1 cellular context compared by ENCODE assay signal in genomic region chr9:113650207-113651131, GRCh38.
TF ChIP-seq lines count a peak whose summit lies in the region.

No MANE protein-coding gene starts in this region.

TF ChIP-seq in HepG2, 621 proteins besides CTCF, POLR2A, EP300 and RAD21 (continued from another document and continues in another):
- TF ChIP-seq, protein P1, sequence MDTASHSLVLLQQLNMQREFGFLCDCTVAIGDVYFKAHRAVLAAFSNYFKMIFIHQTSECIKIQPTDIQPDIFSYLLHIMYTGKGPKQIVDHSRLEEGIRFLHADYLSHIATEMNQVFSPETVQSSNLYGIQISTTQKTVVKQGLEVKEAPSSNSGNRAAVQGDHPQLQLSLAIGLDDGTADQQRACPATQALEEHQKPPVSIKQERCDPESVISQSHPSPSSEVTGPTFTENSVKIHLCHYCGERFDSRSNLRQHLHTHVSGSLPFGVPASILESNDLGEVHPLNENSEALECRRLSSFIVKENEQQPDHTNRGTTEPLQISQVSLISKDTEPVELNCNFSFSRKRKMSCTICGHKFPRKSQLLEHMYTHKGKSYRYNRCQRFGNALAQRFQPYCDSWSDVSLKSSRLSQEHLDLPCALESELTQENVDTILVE (CRISPR knock-in tag; IDR thresholded peaks at IDR 0.05) = peak; percentile 75
- TF ChIP-seq PRPF4 (IDR thresholded peaks at IDR 0.05; ENCODE audit: low read depth, low read length, poor library complexity, severe bottlenecking) (no peak), AHR (CRISPR knock-in tag; IDR thresholded peaks at IDR 0.05) (no peak), RBAK (CRISPR knock-in tag; IDR thresholded peaks at IDR 0.05) (no peak), TBP (CRISPR knock-in tag; IDR thresholded peaks at IDR 0.05) (no peak), ZFX (CRISPR knock-in tag; IDR thresholded peaks at IDR 0.05; ENCODE audit: low read depth) (peak; percentile 83), SALL2 (CRISPR knock-in tag; IDR thresholded peaks at IDR 0.05) (peak; percentile 72; the same call in 1 of the 2 replicates), NFE2L2 (IDR thresholded peaks at IDR 0.05; ENCODE audit: low read length) (no peak), TCF7 (IDR thresholded peaks at IDR 0.05; ENCODE audit: low read depth) (no peak), NCOR1 (IDR thresholded peaks at IDR 0.05; ENCODE audit: borderline replicate concordance, low read length) (no peak), NR2F2 (IDR thresholded peaks at IDR 0.05; ENCODE audit: borderline replicate concordance, low read depth) (no peak), SMAD3 (CRISPR knock-in tag; IDR thresholded peaks at IDR 0.05) (peak; percentile 78), CREB3 (CRISPR knock-in tag; IDR thresholded peaks at IDR 0.05) (0 out of 2 replicates have a peak, but pooled peaks have one; percentile 59), ZNF652 (CRISPR knock-in tag; IDR thresholded peaks at IDR 0.05; ENCODE audit: borderline replicate concordance, low read depth) (no peak), PCBP2 (optimal IDR thresholded peaks at IDR 0.05; ENCODE audit: low read depth, low read length, poor library complexity, severe bottlenecking) (no peak), ZSCAN21 (CRISPR knock-in tag; IDR thresholded peaks at IDR 0.05; ENCODE audit: borderline replicate concordance) (no peak), CBFB (CRISPR knock-in tag; IDR thresholded peaks at IDR 0.05) (peak; percentile 37; the same call in 1 of the 2 replicates), JUND (CRISPR knock-in tag; IDR thresholded peaks at IDR 0.05) (peak; percentile 79), ZNF326 (CRISPR knock-in tag; IDR thresholded peaks at IDR 0.05; ENCODE audit: borderline replicate concordance) (no peak), PAWR (CRISPR knock-in tag; IDR thresholded peaks at IDR 0.05; ENCODE audit: borderline replicate concordance) (no peak), TAF15 (IDR thresholded peaks at IDR 0.05; ENCODE audit: low read depth, low read length, poor library complexity, severe bottlenecking) (no peak), ZNF335 (CRISPR knock-in tag; IDR thresholded peaks at IDR 0.05) (peak; percentile 99), ZNF678 (CRISPR knock-in tag; IDR thresholded peaks at IDR 0.05) (no peak), HDAC1 (CRISPR knock-in tag; IDR thresholded peaks at IDR 0.05) (peak; percentile 93), NFE2 (CRISPR knock-in tag; IDR thresholded peaks at IDR 0.05) (no peak), SOX5 (CRISPR knock-in tag; IDR thresholded peaks at IDR 0.05; ENCODE audit: borderline replicate concordance) (peak; percentile 81), CSRNP2 (CRISPR knock-in tag; conservative IDR thresholded peaks at IDR 0.05; ENCODE audit: low read depth) (no peak), SRSF4 (IDR thresholded peaks at IDR 0.05; ENCODE audit: low read depth, low read length, poor library complexity, severe bottlenecking) (no peak), ZNF501 (CRISPR knock-in tag; IDR thresholded peaks at IDR 0.05) (peak; percentile 79), ZNF18 (CRISPR knock-in tag; IDR thresholded peaks at IDR 0.05; ENCODE audit: insufficient replicate concordance) (no peak), NONO (IDR thresholded peaks at IDR 0.05) (no peak), NONO (CRISPR knock-in tag; conservative IDR thresholded peaks at IDR 0.05) (0 out of 2 replicates have a peak, but pooled peaks have one; percentile 47), ZNF790 (CRISPR knock-in tag; IDR thresholded peaks at IDR 0.05; ENCODE audit: borderline replicate concordance) (no peak), U2AF1 (optimal IDR thresholded peaks at IDR 0.05; ENCODE audit: low read depth, low read length) (no peak), ZNF256 (CRISPR knock-in tag; conservative IDR thresholded peaks at IDR 0.05) (no peak), ZNF75D (CRISPR knock-in tag; IDR thresholded peaks at IDR 0.05; ENCODE audit: borderline replicate concordance) (no peak), ZNF431 (CRISPR knock-in tag; IDR thresholded peaks at IDR 0.05; ENCODE audit: borderline replicate concordance, low read depth) (peak; percentile 89), U2AF2 (IDR thresholded peaks at IDR 0.05; ENCODE audit: low read depth, low read length) (no peak), ZBTB14 (CRISPR knock-in tag; IDR thresholded peaks at IDR 0.05) (no peak), ZNF136 (CRISPR knock-in tag; IDR thresholded peaks at IDR 0.05; ENCODE audit: low read depth) (no peak), MIXL1 (CRISPR knock-in tag; IDR thresholded peaks at IDR 0.05) (0 out of 2 replicates have a peak, but pooled peaks have one; percentile 16), HNRNPH1 (optimal IDR thresholded peaks at IDR 0.05; ENCODE audit: low read depth, low read length) (no peak), EHMT2 (IDR thresholded peaks at IDR 0.05; ENCODE audit: borderline replicate concordance, low read depth, low read length) (peak; percentile 68; the same call in 1 of the 2 replicates), KAT7 (CRISPR knock-in tag; IDR thresholded peaks at IDR 0.05; ENCODE audit: borderline replicate concordance) (no peak), ZFP41 (CRISPR knock-in tag; IDR thresholded peaks at IDR 0.05; ENCODE audit: borderline replicate concordance) (0 out of 2 replicates have a peak, but pooled peaks have one; percentile 36), ZNF564 (CRISPR knock-in tag; IDR thresholded peaks at IDR 0.05) (0 out of 2 replicates have a peak, but pooled peaks have one; percentile 73), ZBTB21 (CRISPR knock-in tag; IDR thresholded peaks at IDR 0.05) (no peak), ZSCAN30 (CRISPR knock-in tag; IDR thresholded peaks at IDR 0.05) (no peak), FOXM1 (CRISPR knock-in tag; IDR thresholded peaks at IDR 0.05) (0 out of 2 replicates have a peak, but pooled peaks have one; percentile 28), ZNF879 (CRISPR knock-in tag; IDR thresholded peaks at IDR 0.05) (no peak), SKI (IDR thresholded peaks at IDR 0.05; ENCODE audit: partially characterized antibody) (peak; percentile 53), ZNF232 (CRISPR knock-in tag; IDR thresholded peaks at IDR 0.05; ENCODE audit: borderline replicate concordance) (peak; percentile 63; the same call in 1 of the 2 replicates), TBL1XR1 (IDR thresholded peaks at IDR 0.05; ENCODE audit: borderline replicate concordance, low read length, partially characterized antibody) (no peak), GTF2F1 (IDR thresholded peaks at IDR 0.05; ENCODE audit: low read length) (no peak), AGO1 (IDR thresholded peaks at IDR 0.05; ENCODE audit: low read depth, low read length, poor library complexity, severe bottlenecking) (no peak), ZNF737 (CRISPR knock-in tag; IDR thresholded peaks at IDR 0.05; ENCODE audit: borderline replicate concordance) (0 out of 2 replicates have a peak, but pooled peaks have one; percentile 10), ZNF543 (CRISPR knock-in tag; IDR thresholded peaks at IDR 0.05) (peak; percentile 53; the same call in 1 of the 2 replicates), PAF1 (CRISPR knock-in tag; IDR thresholded peaks at IDR 0.05) (no peak), ZKSCAN1 (IDR thresholded peaks at IDR 0.05; ENCODE audit: low read length) (no peak), TMF1 (CRISPR knock-in tag; IDR thresholded peaks at IDR 0.05; ENCODE audit: low read depth) (0 out of 2 replicates have a peak, but pooled peaks have one; percentile 27), ARID2 (CRISPR knock-in tag; IDR thresholded peaks at IDR 0.05; ENCODE audit: borderline replicate concordance) (no peak; the same call in 1 of the 2 replicates)
- TF ChIP-seq, protein P2, sequence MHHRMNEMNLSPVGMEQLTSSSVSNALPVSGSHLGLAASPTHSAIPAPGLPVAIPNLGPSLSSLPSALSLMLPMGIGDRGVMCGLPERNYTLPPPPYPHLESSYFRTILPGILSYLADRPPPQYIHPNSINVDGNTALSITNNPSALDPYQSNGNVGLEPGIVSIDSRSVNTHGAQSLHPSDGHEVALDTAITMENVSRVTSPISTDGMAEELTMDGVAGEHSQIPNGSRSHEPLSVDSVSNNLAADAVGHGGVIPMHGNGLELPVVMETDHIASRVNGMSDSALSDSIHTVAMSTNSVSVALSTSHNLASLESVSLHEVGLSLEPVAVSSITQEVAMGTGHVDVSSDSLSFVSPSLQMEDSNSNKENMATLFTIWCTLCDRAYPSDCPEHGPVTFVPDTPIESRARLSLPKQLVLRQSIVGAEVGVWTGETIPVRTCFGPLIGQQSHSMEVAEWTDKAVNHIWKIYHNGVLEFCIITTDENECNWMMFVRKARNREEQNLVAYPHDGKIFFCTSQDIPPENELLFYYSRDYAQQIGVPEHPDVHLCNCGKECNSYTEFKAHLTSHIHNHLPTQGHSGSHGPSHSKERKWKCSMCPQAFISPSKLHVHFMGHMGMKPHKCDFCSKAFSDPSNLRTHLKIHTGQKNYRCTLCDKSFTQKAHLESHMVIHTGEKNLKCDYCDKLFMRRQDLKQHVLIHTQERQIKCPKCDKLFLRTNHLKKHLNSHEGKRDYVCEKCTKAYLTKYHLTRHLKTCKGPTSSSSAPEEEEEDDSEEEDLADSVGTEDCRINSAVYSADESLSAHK (CRISPR knock-in tag; IDR thresholded peaks at IDR 0.05; ENCODE audit: borderline replicate concordance) = no peak
- TF ChIP-seq, protein P3, sequence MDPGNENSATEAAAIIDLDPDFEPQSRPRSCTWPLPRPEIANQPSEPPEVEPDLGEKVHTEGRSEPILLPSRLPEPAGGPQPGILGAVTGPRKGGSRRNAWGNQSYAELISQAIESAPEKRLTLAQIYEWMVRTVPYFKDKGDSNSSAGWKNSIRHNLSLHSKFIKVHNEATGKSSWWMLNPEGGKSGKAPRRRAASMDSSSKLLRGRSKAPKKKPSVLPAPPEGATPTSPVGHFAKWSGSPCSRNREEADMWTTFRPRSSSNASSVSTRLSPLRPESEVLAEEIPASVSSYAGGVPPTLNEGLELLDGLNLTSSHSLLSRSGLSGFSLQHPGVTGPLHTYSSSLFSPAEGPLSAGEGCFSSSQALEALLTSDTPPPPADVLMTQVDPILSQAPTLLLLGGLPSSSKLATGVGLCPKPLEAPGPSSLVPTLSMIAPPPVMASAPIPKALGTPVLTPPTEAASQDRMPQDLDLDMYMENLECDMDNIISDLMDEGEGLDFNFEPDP (CRISPR knock-in tag; conservative IDR thresholded peaks at IDR 0.05) = 0 out of 2 replicates have a peak, but pooled peaks have one; percentile 95
- TF ChIP-seq, protein P4, sequence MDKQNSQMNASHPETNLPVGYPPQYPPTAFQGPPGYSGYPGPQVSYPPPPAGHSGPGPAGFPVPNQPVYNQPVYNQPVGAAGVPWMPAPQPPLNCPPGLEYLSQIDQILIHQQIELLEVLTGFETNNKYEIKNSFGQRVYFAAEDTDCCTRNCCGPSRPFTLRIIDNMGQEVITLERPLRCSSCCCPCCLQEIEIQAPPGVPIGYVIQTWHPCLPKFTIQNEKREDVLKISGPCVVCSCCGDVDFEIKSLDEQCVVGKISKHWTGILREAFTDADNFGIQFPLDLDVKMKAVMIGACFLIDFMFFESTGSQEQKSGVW (CRISPR knock-in tag; IDR thresholded peaks at IDR 0.05; ENCODE audit: borderline replicate concordance) = no peak; the same call in 1 of the 2 replicates
- TF ChIP-seq, protein P5, sequence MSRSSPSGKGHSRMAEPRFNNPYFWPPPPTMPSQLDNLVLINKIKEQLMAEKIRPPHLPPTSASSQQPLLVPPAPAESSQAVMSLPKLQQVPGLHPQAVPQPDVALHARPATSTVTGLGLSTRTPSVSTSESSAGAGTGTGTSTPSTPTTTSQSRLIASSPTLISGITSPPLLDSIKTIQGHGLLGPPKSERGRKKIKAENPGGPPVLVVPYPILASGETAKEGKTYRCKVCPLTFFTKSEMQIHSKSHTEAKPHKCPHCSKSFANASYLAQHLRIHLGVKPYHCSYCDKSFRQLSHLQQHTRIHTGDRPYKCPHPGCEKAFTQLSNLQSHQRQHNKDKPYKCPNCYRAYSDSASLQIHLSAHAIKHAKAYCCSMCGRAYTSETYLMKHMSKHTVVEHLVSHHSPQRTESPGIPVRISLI (CRISPR knock-in tag; IDR thresholded peaks at IDR 0.05; ENCODE audit: borderline replicate concordance) = no peak; the same call in 1 of the 2 replicates
